ENCODE assay signal across 22 cellular contexts in genomic region chr15:64732156-64732860, GRCh38. TPM values are rescaled to one million over a fixed set of nuclear protein-coding genes. Genes with fewer than 3 reads are reported as not detected.
DNase-seq lines count a peak whose midpoint lies in the region; ATAC-seq and TF ChIP-seq lines count a peak whose summit lies in the region.
"Had no signal": no experiment of that assay in that cellular context is flagged by ENCODE, and none has a peak within 500 bp of the region (broad histone marks: within the 10 kb centered on the region; RNA-seq: fewer than 3 reads in every experiment).

No MANE protein-coding gene starts in this region.

- H3K27ac ChIP-seq in HUES64 (ENCODE audit: low read depth, low read length) (peak overlapping the region; percentile 46; the same call in 1 of the 2 replicates), endodermal cell (ENCODE audit: low read depth, low read length) (peak overlapping the region; percentile 53), tibial artery (peak overlapping the region in 1 of 2 donors; percentile 38)
- H3K27ac ChIP-seq: dorsolateral prefrontal cortex had no signal

- no peaks in the 10 kb centered on the region for H3K27me3 Mint-ChIP-seq in endodermal cell (ENCODE audit: insufficient read depth)
- peaks cover 4% of the 10 kb centered on the region for H3K27me3 Mint-ChIP-seq in nephron progenitor cell (ENCODE audit: low read depth, poor library complexity)
- H3K27me3 Mint-ChIP-seq: stimulated activated naive CD8-positive, alpha-beta T cell treated with anti-CD3 and anti-CD28 coated beads, Interleukin-15, amount 100 ng/mL, for 72 hours; type B pancreatic cell had no signal

- H3K27ac Mint-ChIP-seq in endodermal cell: peak overlapping the region; percentile 21
- H3K27ac Mint-ChIP-seq in nephron progenitor cell: peak overlapping the region; percentile 29
- H3K27ac Mint-ChIP-seq: activated CD4-positive, alpha-beta memory T cell treated with anti-CD3 and anti-CD28 coated beads, Interleukin-2, amount 10 ng/mL, durations not matched to agents 7 days and 5 days; naive thymus-derived CD8-positive, alpha-beta T cell; stimulated activated naive CD8-positive, alpha-beta T cell treated with anti-CD3 and anti-CD28 coated beads, Interleukin-15, amount 100 ng/mL, for 72 hours had no signal

- intact Hi-C loops in tibial artery (cut with DNase I; ENCODE audit: low total_unique reads): no loop called here

- H3K36me3 Mint-ChIP-seq in endodermal cell (ENCODE audit: low read depth): peaks cover 54% of the 10 kb centered on the region
- peaks cover 11% of the 10 kb centered on the region for H3K36me3 Mint-ChIP-seq in nephron progenitor cell (ENCODE audit: low read depth)
- H3K36me3 Mint-ChIP-seq: naive thymus-derived CD8-positive, alpha-beta T cell; type B pancreatic cell had no signal

- H3K9me3 ChIP-seq in HUES64 (ENCODE audit: insufficient read depth, low read depth, low read length) (no peaks in the 10 kb centered on the region), endodermal cell (ENCODE audit: control insufficient read depth, low read length) (no peaks in the 10 kb centered on the region), tibial artery (no peaks in the 10 kb centered on the region)

- no peak for TF ChIP-seq CTCF in GM12865 (IDR thresholded peaks at IDR 0.05; ENCODE audit: insufficient read depth, low read depth, low read length, missing control alignments)
- TF ChIP-seq CTCF in endodermal cell (conservative IDR thresholded peaks at IDR 0.05): no peak
- TF ChIP-seq CTCF in nephron progenitor cell (IDR thresholded peaks at IDR 0.05): no peak
- no peak for TF ChIP-seq CTCF in tibial artery (IDR thresholded peaks at IDR 0.05)

- 90% methylated on average over 7 of the region's 7 CpGs for WGBS in HUES64
- WGBS in endodermal cell (ENCODE audit: insufficient coverage in 1 of 2, insufficient read length in 1 of 2), 2 experiments: 83 to 87% methylated on average over 4 to 7 of the region's 7 CpGs

- peak; percentile 10 for DNase-seq in GM12865 (ENCODE audit: low read depth)
- DNase-seq in endodermal cell: no peak
- no peak for DNase-seq in nephron progenitor cell
- DNase-seq in NCI-H2107 (lab: John Stamatoyannopoulos, UW): no peak
- DNase-seq in tibial artery: no peak
- no peak for DNase-seq in NCI-H1694 treated with DMSO at 0.1 percent for 48 hours (lab: John Stamatoyannopoulos, UW)
- DNase-seq: activated CD4-positive, alpha-beta memory T cell treated with anti-CD3 and anti-CD28 coated beads, Interleukin-2, amount 10 ng/mL, durations not matched to agents 7 days and 5 days; activated naive CD4-positive, alpha-beta T cell; activated T-cell treated with anti-CD3 and anti-CD28 coated beads for 4 hours; aorta; central memory CD4-positive, alpha-beta T cell; dorsolateral prefrontal cortex; hippocampal formation; naive thymus-derived CD8-positive, alpha-beta T cell; NCI-H1930; NCI-H446; stimulated activated naive CD8-positive, alpha-beta T cell treated with anti-CD3 and anti-CD28 coated beads, Interleukin-15, amount 100 ng/mL, for 72 hours had no signal

- H3K9ac ChIP-seq in HUES64 (ENCODE audit: low read depth, low read length) (no peak overlapping the region; the same call in 1 of the 2 replicates), endodermal cell (ENCODE audit: extremely low read depth, low read length, poor library complexity, severe bottlenecking) (no peak overlapping the region)

- H3K27me3 ChIP-seq in HUES64 (ENCODE audit: insufficient read depth, low read length) (no peaks in the 10 kb centered on the region), endodermal cell (ENCODE audit: control insufficient read depth, insufficient read depth, low read length, poor library complexity, severe bottlenecking) (no peaks in the 10 kb centered on the region), tibial artery (no peaks in the 10 kb centered on the region)
- H3K27me3 ChIP-seq: dorsolateral prefrontal cortex had no signal

- peaks cover 16% of the 10 kb centered on the region for H3K4me1 Mint-ChIP-seq in endodermal cell
- peaks cover 34% of the 10 kb centered on the region for H3K4me1 Mint-ChIP-seq in nephron progenitor cell

- H3K9me3 Mint-ChIP-seq in endodermal cell: no peaks in the 10 kb centered on the region
- H3K9me3 Mint-ChIP-seq in nephron progenitor cell: no peaks in the 10 kb centered on the region
- H3K9me3 Mint-ChIP-seq: activated CD4-positive, alpha-beta memory T cell treated with anti-CD3 and anti-CD28 coated beads, Interleukin-2, amount 10 ng/mL, durations not matched to agents 7 days and 5 days; naive thymus-derived CD8-positive, alpha-beta T cell; stimulated activated naive CD8-positive, alpha-beta T cell treated with anti-CD3 and anti-CD28 coated beads, Interleukin-15, amount 100 ng/mL, for 72 hours; type B pancreatic cell had no signal

- ATAC-seq in HG02610 (IDR thresholded peaks at IDR 0.05; ENCODE audit: unreplicated experiment): no peak

- H3K36me3 ChIP-seq in HUES64 (ENCODE audit: insufficient read depth, low read length) (peaks cover 48% of the 10 kb centered on the region), endodermal cell (ENCODE audit: control insufficient read depth, insufficient read depth, low read length) (peaks cover 58% of the 10 kb centered on the region), tibial artery (peaks cover 0 to 5% (median 4%) of the 10 kb centered on the region in 3 donors)

- H3K4me3 ChIP-seq in GM12865 (ENCODE audit: low read depth, low read length) (no peak overlapping the region), HUES64 (ENCODE audit: low read length) (no peak overlapping the region), endodermal cell (ENCODE audit: low read length) (no peak overlapping the region), tibial artery (no peak overlapping the region)
- H3K4me3 ChIP-seq: dorsolateral prefrontal cortex had no signal

- H3K4me1 ChIP-seq in HUES64 (ENCODE audit: insufficient read depth, low read length) (peaks cover 7% of the 10 kb centered on the region), endodermal cell (ENCODE audit: control insufficient read depth, insufficient read depth, low read length) (no peaks in the 10 kb centered on the region), tibial artery (peaks cover 0 to 8% (median 3%) of the 10 kb centered on the region in 4 donors)

- no peak overlapping the region for H3K4me3 Mint-ChIP-seq in endodermal cell
- no peak overlapping the region for H3K4me3 Mint-ChIP-seq in nephron progenitor cell
- H3K4me3 Mint-ChIP-seq: activated CD4-positive, alpha-beta memory T cell treated with anti-CD3 and anti-CD28 coated beads, Interleukin-2, amount 10 ng/mL, durations not matched to agents 7 days and 5 days; naive thymus-derived CD8-positive, alpha-beta T cell; stimulated activated naive CD8-positive, alpha-beta T cell treated with anti-CD3 and anti-CD28 coated beads, Interleukin-15, amount 100 ng/mL, for 72 hours; type B pancreatic cell had no signal

RNA-seq across cellular contexts. Expression of gene RBPMS2, which starts 43.1 kb away (rescaled TPM):
- 127 TPM for polyA plus RNA-seq in HUES64 (2013, experiment 1 of 2)
- polyA plus RNA-seq in HUES64 (2013, experiment 2 of 2): 147 TPM
- 100 to 1,000 TPM in 1 of 2 donors, 10 to 100 TPM in 1; 86.0 to 131 TPM for total RNA-seq in endodermal cell
- 59.9 TPM for polyA plus RNA-seq in endodermal cell (2013, experiment 1 of 2)
- 49.6 TPM for polyA plus RNA-seq in endodermal cell (2013, experiment 2 of 2)
- total RNA-seq: activated CD4-positive, alpha-beta memory T cell treated with anti-CD3 and anti-CD28 coated beads, Interleukin-2, amount 10 ng/mL, durations not matched to agents 7 days and 5 days; fibroblast of villous mesenchyme; naive thymus-derived CD8-positive, alpha-beta T cell had no signal
- polyA plus RNA-seq: keratinocyte; naive thymus-derived CD8-positive, alpha-beta T cell had no signal
